In genomic region chr2:207711750-207712487, GRCh38 we compare ENCODE assay signal across 1 cellular context.
TF ChIP-seq lines count a peak whose summit lies in the region.

No MANE protein-coding gene starts in this region.

TF ChIP-seq in IMR-90, 13 proteins besides CTCF, POLR2A, EP300 and RAD21 (continued from another document):
- no peak for TF ChIP-seq USF2 (IDR thresholded peaks at IDR 0.05; ENCODE audit: low read depth, low read length)
